ENCODE assay signal across 1 cellular context in the genomic region with DNA sequence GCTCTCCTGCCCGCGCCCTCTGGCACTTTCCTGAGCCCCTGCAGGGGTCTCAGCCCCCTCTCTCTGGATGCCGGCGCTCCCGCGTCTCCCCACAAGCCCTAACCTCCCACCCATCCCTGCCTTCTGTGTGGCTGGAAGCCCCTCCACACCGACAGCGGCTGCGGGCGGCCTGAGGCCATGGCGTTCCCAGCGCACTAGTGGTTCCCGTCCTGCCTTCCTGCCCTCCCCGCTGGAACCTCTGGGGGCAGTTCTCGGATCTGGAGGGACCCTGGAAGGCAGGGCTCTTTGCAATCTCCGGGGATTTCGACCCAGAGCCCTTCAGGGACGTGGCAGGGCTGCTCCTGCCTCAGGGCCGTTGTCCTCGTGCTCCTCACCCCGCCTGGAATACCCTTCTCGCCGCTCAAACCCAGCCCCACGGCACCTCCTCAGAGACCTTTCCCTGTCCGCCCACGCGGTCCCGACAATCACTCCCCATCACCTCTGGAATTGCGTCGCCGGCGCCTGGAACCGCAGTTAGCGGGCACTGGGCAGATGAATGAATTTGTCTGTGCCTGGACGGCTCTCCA.
TF ChIP-seq lines count a peak whose summit lies in the region.

No MANE protein-coding gene starts in this region.

TF ChIP-seq in HEK293, 187 proteins besides CTCF, POLR2A, EP300 and RAD21 (continued from another document):
- peak; percentile 84 for TF ChIP-seq ZBTB48 (tag by site-specific recombination; IDR thresholded peaks at IDR 0.05)
- 0 out of 2 replicates have a peak, but pooled peaks have one; percentile 32 for TF ChIP-seq KLF16 (tag by site-specific recombination; IDR thresholded peaks at IDR 0.05)
- TF ChIP-seq ZNF423 (tag by site-specific recombination; IDR thresholded peaks at IDR 0.05) = 0 out of 2 replicates have a peak, but pooled peaks have one; percentile 19
- no peak for TF ChIP-seq PRDM1 (tag by site-specific recombination; IDR thresholded peaks at IDR 0.05)
- 0 out of 2 replicates have a peak, but pooled peaks have one; percentile 27 for TF ChIP-seq SP2 (tag by site-specific recombination; IDR thresholded peaks at IDR 0.05)
- TF ChIP-seq ZNF335 (tag by site-specific recombination; conservative IDR thresholded peaks at IDR 0.05) = peak; percentile 67
- TF ChIP-seq, protein P1, sequence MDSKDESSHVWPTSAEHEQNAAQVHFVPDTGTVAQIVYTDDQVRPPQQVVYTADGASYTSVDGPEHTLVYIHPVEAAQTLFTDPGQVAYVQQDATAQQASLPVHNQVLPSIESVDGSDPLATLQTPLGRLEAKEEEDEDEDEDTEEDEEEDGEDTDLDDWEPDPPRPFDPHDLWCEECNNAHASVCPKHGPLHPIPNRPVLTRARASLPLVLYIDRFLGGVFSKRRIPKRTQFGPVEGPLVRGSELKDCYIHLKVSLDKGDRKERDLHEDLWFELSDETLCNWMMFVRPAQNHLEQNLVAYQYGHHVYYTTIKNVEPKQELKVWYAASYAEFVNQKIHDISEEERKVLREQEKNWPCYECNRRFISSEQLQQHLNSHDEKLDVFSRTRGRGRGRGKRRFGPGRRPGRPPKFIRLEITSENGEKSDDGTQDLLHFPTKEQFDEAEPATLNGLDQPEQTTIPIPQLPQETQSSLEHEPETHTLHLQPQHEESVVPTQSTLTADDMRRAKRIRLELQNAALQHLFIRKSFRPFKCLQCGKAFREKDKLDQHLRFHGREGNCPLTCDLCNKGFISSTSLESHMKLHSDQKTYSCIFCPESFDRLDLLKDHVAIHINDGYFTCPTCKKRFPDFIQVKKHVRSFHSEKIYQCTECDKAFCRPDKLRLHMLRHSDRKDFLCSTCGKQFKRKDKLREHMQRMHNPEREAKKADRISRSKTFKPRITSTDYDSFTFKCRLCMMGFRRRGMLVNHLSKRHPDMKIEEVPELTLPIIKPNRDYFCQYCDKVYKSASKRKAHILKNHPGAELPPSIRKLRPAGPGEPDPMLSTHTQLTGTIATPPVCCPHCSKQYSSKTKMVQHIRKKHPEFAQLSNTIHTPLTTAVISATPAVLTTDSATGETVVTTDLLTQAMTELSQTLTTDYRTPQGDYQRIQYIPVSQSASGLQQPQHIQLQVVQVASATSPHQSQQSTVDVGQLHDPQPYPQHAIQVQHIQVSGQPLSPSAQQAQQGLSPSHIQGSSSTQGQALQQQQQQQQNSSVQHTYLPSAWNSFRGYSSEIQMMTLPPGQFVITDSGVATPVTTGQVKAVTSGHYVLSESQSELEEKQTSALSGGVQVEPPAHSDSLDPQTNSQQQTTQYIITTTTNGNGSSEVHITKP (tag by site-specific recombination; IDR thresholded peaks at IDR 0.05) = no peak
- 0 out of 2 replicates have a peak, but pooled peaks have one; percentile 10 for TF ChIP-seq ZNF548 (tag by site-specific recombination; IDR thresholded peaks at IDR 0.05)
- TF ChIP-seq WT1 (tag by site-specific recombination; IDR thresholded peaks at IDR 0.05) = no peak
- TF ChIP-seq ZFP3 (tag by site-specific recombination; IDR thresholded peaks at IDR 0.05; ENCODE audit: low read depth) = no peak
- no peak for TF ChIP-seq ZNF571 (tag by site-specific recombination; IDR thresholded peaks at IDR 0.05)
- TF ChIP-seq ZNF501 (tag by site-specific recombination; IDR thresholded peaks at IDR 0.05) = 0 out of 2 replicates have a peak, but pooled peaks have one; percentile 33
